In genomic region chr11:85845052-85845631, GRCh38 we compare ENCODE assay signal across 23 cellular contexts. TPM values are rescaled to one million over a fixed set of nuclear protein-coding genes. Genes with fewer than 3 reads are reported as not detected.
A peak's percentile ranks its signal among the peaks of the same experiment; 100 is the strongest.
DNase-seq lines count a peak whose midpoint lies in the region; ATAC-seq and TF ChIP-seq lines count a peak whose summit lies in the region.
"Had no signal": no experiment of that assay in that cellular context is flagged by ENCODE, and none has a peak within 500 bp of the region (broad histone marks: within the 10 kb centered on the region; RNA-seq: fewer than 3 reads in every experiment).

No MANE protein-coding gene starts in this region.

- no peaks in the 10 kb centered on the region for H3K4me1 ChIP-seq in breast epithelium
- H3K4me1 ChIP-seq in left lung: peaks cover 0 to 9% of the 10 kb centered on the region in 2 donors
- H3K4me1 ChIP-seq: left ventricle myocardium inferior had no signal

- peak; percentile 23 for DNase-seq in AG10803 (ENCODE audit: low read depth)
- DNase-seq in M059J (ENCODE audit: low read depth): peak; percentile 81
- no peak for DNase-seq in breast epithelium (ENCODE audit: low spot score in 2 of 2)
- DNase-seq in iris pigment epithelial cell (ENCODE audit: low read depth): peak; percentile 25
- DNase-seq in posterior vena cava (ENCODE audit: low spot score): no peak
- no peak for DNase-seq in left lung
- DNase-seq in activated naive CD4-positive, alpha-beta T cell treated with anti-CD3 and anti-CD28 coated beads, Interleukin-2, amount 50 U/mL, for 16 hours: no peak
- DNase-seq: activated CD4-positive, CD25-positive, alpha-beta regulatory T cell; activated CD8-positive, alpha-beta memory T cell treated with anti-CD3 and anti-CD28 coated beads for 24 hours; CD8-positive, alpha-beta memory T cell; GOT3; KBM-7; left ventricle myocardium inferior; NCI-H1417; NCI-H2171; nucleus accumbens; SHP77 treated with DMSO at 0.1 percent for 48 hours had no signal

- no peak overlapping the region for H3K4me3 ChIP-seq in AG10803 (ENCODE audit: low read length)
- H3K4me3 ChIP-seq in breast epithelium: no peak overlapping the region
- H3K4me3 ChIP-seq in left lung: no peak overlapping the region
- H3K4me3 ChIP-seq: left ventricle myocardium inferior had no signal

- no peak for TF ChIP-seq POLR2A in breast epithelium (IDR thresholded peaks at IDR 0.05)

- H3K36me3 ChIP-seq in breast epithelium (no peaks in the 10 kb centered on the region), left lung (no peaks in the 10 kb centered on the region)
- H3K36me3 ChIP-seq: left ventricle myocardium inferior had no signal

- no peaks in the 10 kb centered on the region for H3K9me3 ChIP-seq in breast epithelium
- no peaks in the 10 kb centered on the region for H3K9me3 ChIP-seq in left lung
- H3K9me3 ChIP-seq: left ventricle myocardium inferior had no signal

- intact Hi-C loops in breast epithelium (cut with DNase I; ENCODE audit: low total_unique reads): no loop called here
- intact Hi-C loops in posterior vena cava (cut with DNase I): no loop called here
- intact Hi-C loops in left lung (cut with DNase I): no loop called here

- H3K27me3 ChIP-seq in breast epithelium: no peaks in the 10 kb centered on the region
- no peaks in the 10 kb centered on the region for H3K27me3 ChIP-seq in left lung

- H3K27ac ChIP-seq in breast epithelium (peak overlapping the region; percentile 65 to 79), left lung (no peak overlapping the region)
- H3K27ac ChIP-seq: HL-60, left ventricle myocardium inferior had no signal

- ATAC-seq in GM21367 (IDR thresholded peaks at IDR 0.05; ENCODE audit: unreplicated experiment) (no peak), left lung (no peak)
- ATAC-seq: sciatic nerve had no signal

- no peak for TF ChIP-seq CTCF in AG10803 (conservative IDR thresholded peaks at IDR 0.05; ENCODE audit: low read length)
- no peak for TF ChIP-seq CTCF in breast epithelium (IDR thresholded peaks at IDR 0.05)
- TF ChIP-seq CTCF in left lung (IDR thresholded peaks at IDR 0.05): no peak

RNA-seq across cellular contexts. Expression of gene CCDC83, which starts 10.0 kb away (rescaled TPM):
- 0.05 TPM in 1 of 2 replicates, not detected in the other for total RNA-seq in M059J (2014; rRNA removed; shearing (Covaris generic))
- total RNA-seq in breast epithelium (under 1 TPM in 1 of 3 donors, not detected in 2; 0.33 TPM), posterior vena cava (not detected), left lung (not detected)
- total RNA-seq: cardiac septum; CD8-positive, alpha-beta memory T cell; G401; left ventricle myocardium inferior; mucosa of gallbladder; sciatic nerve had no signal

RNA-seq across cellular contexts. Expression of gene SYTL2, which starts 34.2 kb away (rescaled TPM):
- total RNA-seq in M059J (2014; rRNA removed; shearing (Covaris generic)): 46.8 and 80.3 TPM in 2 replicates
- total RNA-seq in breast epithelium: 100 to 1,000 TPM in 2 of 3 donors, 10 to 100 TPM in 1; 10.1 to 189 (median 120) TPM
- total RNA-seq in posterior vena cava: 100 to 1,000 TPM; 144 to 183 TPM
- total RNA-seq in left lung: 10 to 100 TPM; 21.3 to 39.7 TPM

Comparison
In these comparisons a context has a peak if more than half of its experiments do, and no peak if none do; other contexts are left out.
1. DNase-seq: peak in AG10803 (single experiment), M059J (single experiment) and iris pigment epithelial cell (single experiment); none in breast epithelium (0 of 2), posterior vena cava (single experiment), left lung (0 of 2) and activated naive CD4-positive, alpha-beta T cell treated with anti-CD3 and anti-CD28 coated beads, Interleukin-2, amount 50 U/mL, for 16 hours (single experiment).
2. H3K27ac ChIP-seq: peak in breast epithelium (2 of 2); none in left lung (0 of 2).